In the genomic region with DNA sequence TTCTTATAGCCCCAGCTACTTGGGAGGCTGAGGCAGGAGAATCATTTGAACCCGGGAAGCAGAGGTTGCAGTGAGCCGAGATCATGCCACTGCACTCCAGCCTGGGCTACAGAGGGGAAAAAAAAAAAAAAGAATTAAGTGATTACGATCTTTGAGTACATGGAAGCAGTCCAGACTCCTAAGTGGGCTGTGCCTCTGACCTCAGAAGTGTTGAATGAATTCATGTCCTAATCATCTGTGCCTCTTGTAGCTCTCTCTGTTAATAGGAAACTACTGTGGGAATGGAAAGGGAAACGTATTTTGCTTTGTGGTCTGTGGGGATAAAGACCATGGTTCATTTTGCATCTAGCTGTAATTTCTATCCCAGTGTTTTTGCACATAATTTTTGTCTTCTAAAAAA, we compare ENCODE assay signal across 28 cellular contexts. TPM values are rescaled to one million over a fixed set of nuclear protein-coding genes. Genes with fewer than 3 reads are reported as not detected.
DNase-seq lines count a peak whose midpoint lies in the region; ATAC-seq, FAIRE-seq and TF ChIP-seq lines count a peak whose summit lies in the region.
"Had no signal": no experiment of that assay in that cellular context is flagged by ENCODE, and none has a peak within 500 bp of the region (broad histone marks: within the 10 kb centered on the region; RNA-seq: fewer than 3 reads in every experiment).

No MANE protein-coding gene starts in this region.

- ATAC-seq in upper lobe of right lung, result peak; percentile 81
- ATAC-seq: activated T-cell treated with anti-CD3 and anti-CD28 coated beads, Interleukin-2, amount 50 U/mL, for 4 hours; natural killer cell treated with Interleukin-12 subunit alpha and Interleukin-12 subunit beta and Interleukin-15 and Interleukin-18, amount 100 ng/mL, for 72 hours; T-helper 17 cell; WTC11 had no signal

- TF ChIP-seq POLR2A in esophagus squamous epithelium (IDR thresholded peaks at IDR 0.05), result no peak

- intact Hi-C loops in upper lobe of right lung (cut with DNase I), result no loop called here
- intact Hi-C loops in esophagus squamous epithelium (cut with DNase I), result no loop called here

- TF ChIP-seq CTCF in upper lobe of right lung (IDR thresholded peaks at IDR 0.05) (no peak), esophagus squamous epithelium (IDR thresholded peaks at IDR 0.05) (no peak), nephron progenitor cell (IDR thresholded peaks at IDR 0.05) (no peak)

- H3K4me3 ChIP-seq in upper lobe of right lung, result no peak overlapping the region
- H3K4me3 ChIP-seq in esophagus squamous epithelium, result no peak overlapping the region
- H3K4me3 ChIP-seq: hepatocyte, skin epidermis had no signal

- no peak overlapping the region for H3K4me3 Mint-ChIP-seq in nephron progenitor cell
- H3K4me3 Mint-ChIP-seq: activated CD4-positive, alpha-beta memory T cell treated with anti-CD3 and anti-CD28 coated beads, Interleukin-2, amount 10 ng/mL, durations not matched to agents 7 days and 5 days; activated T-cell treated with anti-CD3 and anti-CD28 coated beads, Interleukin-2, amount 50 U/mL, for 4 hours; HFFc6; mesothelial cell of epicardium; natural killer cell treated with Interleukin-12 subunit alpha and Interleukin-12 subunit beta and Interleukin-15 and Interleukin-18, amount 100 ng/mL, for 72 hours; T-helper 17 cell; WTC11 had no signal

- H3K9me3 ChIP-seq in upper lobe of right lung (no peaks in the 10 kb centered on the region), esophagus squamous epithelium (no peaks in the 10 kb centered on the region)

- H3K27me3 ChIP-seq in upper lobe of right lung, result no peaks in the 10 kb centered on the region
- H3K27me3 ChIP-seq in esophagus squamous epithelium, result no peaks in the 10 kb centered on the region
- H3K27me3 ChIP-seq: hepatocyte had no signal

- peak; percentile 14 for DNase-seq in NCI-H2196 (lab: John Stamatoyannopoulos, UW; ENCODE audit: unreplicated experiment)
- no peak for DNase-seq in NCI-H2196 treated with DMSO at 0.1 percent for 48 hours (lab: John Stamatoyannopoulos, UW; ENCODE audit: unreplicated experiment)
- DNase-seq in RCC 7860 (ENCODE audit: low spot score), result peak; percentile 39
- DNase-seq in glomerular visceral epithelial cell (ENCODE audit: extremely low spot score), result peak; percentile 67
- no peak for DNase-seq in upper lobe of right lung
- DNase-seq in esophagus squamous epithelium (lab: John Stamatoyannopoulos, UW), result no peak
- DNase-seq in stimulated activated CD4-positive, alpha-beta T cell treated with anti-CD3 and anti-CD28 coated beads, Interleukin-1b, Interleukin-23, amount 100 ng/mL, for 48 hours, result no peak
- no peak for DNase-seq in nephron progenitor cell
- DNase-seq: activated CD4-positive, alpha-beta memory T cell treated with anti-CD3 and anti-CD28 coated beads, Interleukin-2, amount 10 ng/mL, durations not matched to agents 7 days and 5 days; activated naive CD4-positive, alpha-beta T cell treated with anti-CD3 and anti-CD28 coated beads, Interleukin-2, amount 50 U/mL, for 16 hours; activated T-cell treated with anti-CD3 and anti-CD28 coated beads, Interleukin-2, amount 50 U/mL, for 4 hours; C1 segment of cervical spinal cord; effector memory CD4-positive, alpha-beta T cell; HFFc6; KG1; NCI-H1930; NCI-H748 treated with DMSO at 0.1 percent for 48 hours; SHP77 treated with DMSO at 0.1 percent for 48 hours; stimulated activated CD4-positive, alpha-beta T cell treated with anti-CD3 and anti-CD28 coated beads, Interleukin-4, amount 100 ng/mL, for 1 hour; T-helper 17 cell had no signal

- H3K27me3 Mint-ChIP-seq in nephron progenitor cell (ENCODE audit: low read depth, poor library complexity), result no peaks in the 10 kb centered on the region
- H3K27me3 Mint-ChIP-seq: activated CD4-positive, alpha-beta memory T cell treated with anti-CD3 and anti-CD28 coated beads, Interleukin-2, amount 10 ng/mL, durations not matched to agents 7 days and 5 days; natural killer cell treated with Interleukin-12 subunit alpha and Interleukin-12 subunit beta and Interleukin-15 and Interleukin-18, amount 100 ng/mL, for 72 hours; T-helper 17 cell had no signal

- H3K27ac Mint-ChIP-seq in nephron progenitor cell, result no peak overlapping the region
- H3K27ac Mint-ChIP-seq: activated CD4-positive, alpha-beta memory T cell treated with anti-CD3 and anti-CD28 coated beads, Interleukin-2, amount 10 ng/mL, durations not matched to agents 7 days and 5 days; HFFc6; mesothelial cell of epicardium; natural killer cell treated with Interleukin-12 subunit alpha and Interleukin-12 subunit beta and Interleukin-15 and Interleukin-18, amount 100 ng/mL, for 72 hours; T-helper 17 cell; WTC11 had no signal

- H3K36me3 Mint-ChIP-seq in nephron progenitor cell (ENCODE audit: low read depth), result peaks cover 19% of the 10 kb centered on the region

- peak; percentile 68 for FAIRE-seq in RCC 7860 (lab: Jason Lieb, UNC)
- FAIRE-seq: D721Med, islet of Langerhans, urothelium cell line had no signal

- H3K27ac ChIP-seq in upper lobe of right lung (no peak overlapping the region), esophagus squamous epithelium (no peak overlapping the region)
- H3K27ac ChIP-seq: hepatocyte, skin epidermis had no signal

- no peaks in the 10 kb centered on the region for H3K4me1 ChIP-seq in upper lobe of right lung
- H3K4me1 ChIP-seq in esophagus squamous epithelium, result no peaks in the 10 kb centered on the region

- H3K36me3 ChIP-seq in upper lobe of right lung, result no peaks in the 10 kb centered on the region
- no peaks in the 10 kb centered on the region for H3K36me3 ChIP-seq in esophagus squamous epithelium

- WGBS in esophagus squamous epithelium, 2 donors, result 62 to 77% methylated on average over 4 of the region's 4 CpGs

- H3K4me1 Mint-ChIP-seq in nephron progenitor cell, result peaks cover 7% of the 10 kb centered on the region
- H3K4me1 Mint-ChIP-seq: mesothelial cell of epicardium, T-helper 17 cell had no signal

- peaks cover 6% of the 10 kb centered on the region for H3K9me3 Mint-ChIP-seq in nephron progenitor cell
- H3K9me3 Mint-ChIP-seq: activated T-cell treated with anti-CD3 and anti-CD28 coated beads, Interleukin-2, amount 50 U/mL, for 4 hours had no signal

RNA-seq across cellular contexts. Expression of gene IVNS1ABP, which starts 8.4 kb away (rescaled TPM):
- 88.6 TPM for total RNA-seq in upper lobe of right lung
- 10 to 100 TPM; 42.1 to 98.4 (median 52.5) TPM for total RNA-seq in esophagus squamous epithelium

Comparison
In these comparisons a context has a peak if more than half of its experiments do, and no peak if none do; other contexts are left out.
1. DNase-seq: peak in NCI-H2196 (single experiment), RCC 7860 (single experiment) and glomerular visceral epithelial cell (single experiment); none in NCI-H2196 treated with DMSO at 0.1 percent for 48 hours (single experiment), upper lobe of right lung (single experiment), esophagus squamous epithelium (single experiment), stimulated activated CD4-positive, alpha-beta T cell treated with anti-CD3 and anti-CD28 coated beads, Interleukin-1b, Interleukin-23, amount 100 ng/mL, for 48 hours (single experiment) and nephron progenitor cell (single experiment).